8 cellular contexts compared by ENCODE assay signal in genomic region chr20:57048027-57048869, GRCh38.
DNase-seq lines count a peak whose midpoint lies in the region; ATAC-seq and TF ChIP-seq lines count a peak whose summit lies in the region.

No MANE protein-coding gene starts in this region.

- ATAC-seq in sciatic nerve (peak; percentile 22), GM18505 (IDR thresholded peaks at IDR 0.05; ENCODE audit: unreplicated experiment) (no peak)

- TF ChIP-seq POLR2A in GM18505 (IDR thresholded peaks at IDR 0.05; ENCODE audit: borderline replicate concordance, extremely low read depth, insufficient read depth, insufficient read length): no peak

- intact Hi-C loops in sciatic nerve (cut with DNase I): no loop called here

- peak; percentile 15 for DNase-seq in CD1c-positive myeloid dendritic cell (ENCODE audit: extremely low spot score)
- peak; percentile 38 for DNase-seq in GM19240 (ENCODE audit: insufficient read length, low spot score)
- DNase-seq in RPMI7951 (ENCODE audit: low read depth): peak; percentile 100
- peak; percentile 69 for DNase-seq in fibroblast of gingiva (ENCODE audit: low read depth)
- peak; percentile 45 for DNase-seq in sciatic nerve (ENCODE audit: low spot score)
- DNase-seq in kidney glomerular epithelial cell (lab: John Stamatoyannopoulos, UW): no peak
- DNase-seq in DMS79 (lab: John Stamatoyannopoulos, UW): no peak

Comparison
In these comparisons a context has a peak if more than half of its experiments do, and no peak if none do; other contexts are left out.
1. DNase-seq: peak in CD1c-positive myeloid dendritic cell (single experiment), GM19240 (single experiment), RPMI7951 (single experiment), fibroblast of gingiva (single experiment) and sciatic nerve (single experiment); none in kidney glomerular epithelial cell (single experiment) and DMS79 (single experiment).